Comparison of ENCODE assay signal across 8 cellular contexts in the genomic region with DNA sequence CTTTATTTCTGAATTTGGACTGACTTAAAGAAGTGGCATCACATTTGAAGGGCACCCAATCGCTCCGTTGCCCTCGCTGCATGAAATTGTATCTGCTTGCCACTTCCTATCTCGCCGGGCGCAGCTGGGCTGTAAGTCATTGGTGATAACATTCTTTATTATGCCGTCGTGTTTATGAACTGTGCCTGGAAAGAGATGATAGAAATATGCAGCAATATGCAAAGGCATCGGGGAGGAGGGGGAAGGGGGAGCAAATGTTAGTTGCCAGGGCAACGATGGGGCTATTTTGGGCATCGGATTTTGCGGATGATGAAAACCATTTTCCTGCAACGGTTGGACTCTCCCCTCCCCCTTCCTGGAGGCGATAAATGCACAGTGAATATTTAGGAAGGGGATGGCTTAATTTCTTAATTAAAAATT.
A peak's percentile ranks its signal among the peaks of the same experiment; 100 is the strongest.
DNase-seq lines count a peak whose midpoint lies in the region; ATAC-seq and TF ChIP-seq lines count a peak whose summit lies in the region.
"Had no signal": no experiment of that assay in that cellular context is flagged by ENCODE, and none has a peak within 500 bp of the region (broad histone marks: within the 10 kb centered on the region; RNA-seq: fewer than 3 reads in every experiment).

No MANE protein-coding gene starts in this region.

- no peaks in the 10 kb centered on the region for H3K36me3 ChIP-seq in left ventricle myocardium inferior

- peak overlapping the region; percentile 34 for H3K4me3 ChIP-seq in left ventricle myocardium inferior

- ATAC-seq in activated CD8-positive, alpha-beta T cell treated with anti-CD3 and anti-CD28 coated beads for 36 hours = peak; percentile 47
- ATAC-seq in stimulated activated naive B cell treated with anti-CD40 and anti-IgM and Interleukin-4, amounts not matched to agents 10 μg/mL and 1 μg/mL and 100 μg/mL, for 72 hours (replicated peaks) = peak; percentile 56 to 66
- ATAC-seq in GM21526 (IDR thresholded peaks at IDR 0.05; ENCODE audit: low FRiP score, unreplicated experiment) = no peak

- DNase-seq in M059J (ENCODE audit: low read depth) (peak; percentile 7), left ventricle myocardium inferior (no peak), germinal center (ENCODE audit: low spot score) (no peak), NCI-H774 (lab: John Stamatoyannopoulos, UW) (no peak)
- peak; percentile 45 for DNase-seq in activated CD8-positive, alpha-beta T cell treated with anti-CD3 and anti-CD28 coated beads for 36 hours
- no peak for DNase-seq in stimulated activated naive B cell treated with anti-CD40 and anti-IgM and Interleukin-4, amounts not matched to agents 10 μg/mL and 1 μg/mL and 100 μg/mL, for 72 hours

- no peak overlapping the region for H3K27ac Mint-ChIP-seq in activated CD8-positive, alpha-beta T cell treated with anti-CD3 and anti-CD28 coated beads for 36 hours
- no peak overlapping the region for H3K27ac Mint-ChIP-seq in stimulated activated naive B cell treated with anti-CD40 and anti-IgM and Interleukin-4, amounts not matched to agents 10 μg/mL and 1 μg/mL and 100 μg/mL, for 72 hours
- H3K27ac Mint-ChIP-seq: activated T-helper 2 cell treated with anti-CD3 and anti-CD28 coated beads, Interferon-gamma antibody, Interleukin-2, Interleukin-4, amounts not matched to agents 10 μg/mL and 5 μg/mL and 100 μg/mL, durations not matched to agents 14 hours and 24 hours and 36 hours had no signal

- H3K9me3 Mint-ChIP-seq in activated CD8-positive, alpha-beta T cell treated with anti-CD3 and anti-CD28 coated beads for 36 hours = no peaks in the 10 kb centered on the region
- H3K9me3 Mint-ChIP-seq in stimulated activated naive B cell treated with anti-CD40 and anti-IgM and Interleukin-4, amounts not matched to agents 10 μg/mL and 1 μg/mL and 100 μg/mL, for 72 hours = no peaks in the 10 kb centered on the region
- H3K9me3 Mint-ChIP-seq: activated T-helper 2 cell treated with anti-CD3 and anti-CD28 coated beads, Interferon-gamma antibody, Interleukin-2, Interleukin-4, amounts not matched to agents 10 μg/mL and 5 μg/mL and 100 μg/mL, durations not matched to agents 14 hours and 24 hours and 36 hours had no signal

- intact Hi-C loops in activated CD8-positive, alpha-beta T cell treated with anti-CD3 and anti-CD28 coated beads for 36 hours (cut with micrococcal nuclease) = no loop called here
- intact Hi-C loops in left ventricle myocardium inferior (cut with micrococcal nuclease) = no loop called here

- POLR2A ChIA-PET in activated CD8-positive, alpha-beta T cell treated with anti-CD3 and anti-CD28 coated beads for 36 hours (lab: Charles Lee) = interaction anchor here (1.2 kb wide), 1 partner anchor 39 kb away, joined by 3 read pairs; no protein-coding TSS in a partner anchor

- H3K27ac ChIP-seq in left ventricle myocardium inferior (replicated peaks) = no peak overlapping the region

- H3K27me3 ChIP-seq in left ventricle myocardium inferior (ENCODE audit: low read depth) = peaks cover 20% of the 10 kb centered on the region

- peaks cover 7% of the 10 kb centered on the region for H3K4me1 Mint-ChIP-seq in activated CD8-positive, alpha-beta T cell treated with anti-CD3 and anti-CD28 coated beads for 36 hours (ENCODE audit: low read depth)
- H3K4me1 Mint-ChIP-seq in stimulated activated naive B cell treated with anti-CD40 and anti-IgM and Interleukin-4, amounts not matched to agents 10 μg/mL and 1 μg/mL and 100 μg/mL, for 72 hours = peaks cover 10 to 31% of the 10 kb centered on the region in 2 donors

- CTCF ChIA-PET in activated CD8-positive, alpha-beta T cell treated with anti-CD3 and anti-CD28 coated beads for 36 hours (lab: Charles Lee) = interaction anchor here (0.9 kb wide), 1 partner anchor 28 kb away, joined by 3 read pairs; no protein-coding TSS in a partner anchor

- H3K4me1 ChIP-seq in left ventricle myocardium inferior = peaks cover 18% of the 10 kb centered on the region

- no peaks in the 10 kb centered on the region for H3K36me3 Mint-ChIP-seq in activated CD8-positive, alpha-beta T cell treated with anti-CD3 and anti-CD28 coated beads for 36 hours (ENCODE audit: low read depth)
- no peaks in the 10 kb centered on the region for H3K36me3 Mint-ChIP-seq in stimulated activated naive B cell treated with anti-CD40 and anti-IgM and Interleukin-4, amounts not matched to agents 10 μg/mL and 1 μg/mL and 100 μg/mL, for 72 hours

- H3K4me3 Mint-ChIP-seq in activated CD8-positive, alpha-beta T cell treated with anti-CD3 and anti-CD28 coated beads for 36 hours = peak overlapping the region; percentile 20
- peak overlapping the region; percentile 28 to 37 for H3K4me3 Mint-ChIP-seq in stimulated activated naive B cell treated with anti-CD40 and anti-IgM and Interleukin-4, amounts not matched to agents 10 μg/mL and 1 μg/mL and 100 μg/mL, for 72 hours

- no peaks in the 10 kb centered on the region for H3K9me3 ChIP-seq in left ventricle myocardium inferior (replicated peaks)

- no peak for TF ChIP-seq CTCF in activated CD8-positive, alpha-beta T cell treated with anti-CD3 and anti-CD28 coated beads for 36 hours (IDR thresholded peaks at IDR 0.05)
- TF ChIP-seq CTCF in left ventricle myocardium inferior (IDR thresholded peaks at IDR 0.05; ENCODE audit: borderline replicate concordance) = no peak

- peaks cover 6% of the 10 kb centered on the region for H3K27me3 Mint-ChIP-seq in activated CD8-positive, alpha-beta T cell treated with anti-CD3 and anti-CD28 coated beads for 36 hours
- peaks cover 31 to 57% of the 10 kb centered on the region in 2 donors for H3K27me3 Mint-ChIP-seq in stimulated activated naive B cell treated with anti-CD40 and anti-IgM and Interleukin-4, amounts not matched to agents 10 μg/mL and 1 μg/mL and 100 μg/mL, for 72 hours

Comparison
In these comparisons a context has a peak if more than half of its experiments do, and no peak if none do; other contexts are left out.
1. DNase-seq: peak in M059J (single experiment) and activated CD8-positive, alpha-beta T cell treated with anti-CD3 and anti-CD28 coated beads for 36 hours (single experiment); none in left ventricle myocardium inferior (single experiment), stimulated activated naive B cell treated with anti-CD40 and anti-IgM and Interleukin-4, amounts not matched to agents 10 μg/mL and 1 μg/mL and 100 μg/mL, for 72 hours (single experiment), germinal center (single experiment) and NCI-H774 (single experiment).